In genomic region chr16:55756963-55757362, GRCh38 we compare ENCODE assay signal across 17 cellular contexts.
"Had no signal": no experiment of that assay in that cellular context is flagged by ENCODE, and none has a peak within 500 bp of the region (broad histone marks: within the 10 kb centered on the region; RNA-seq: fewer than 3 reads in every experiment).

No MANE protein-coding gene starts in this region.

- H3K27me3 ChIP-seq: right atrium auricular region, vagina had no signal

- H3K9ac ChIP-seq: neural progenitor cell had no signal

- H3K4me3 ChIP-seq: lung, neural progenitor cell, psoas muscle, right atrium auricular region, thoracic aorta, vagina had no signal

- H3K4me1 ChIP-seq: psoas muscle, vagina had no signal

- H2AFZ ChIP-seq: neural progenitor cell had no signal

- H3K27ac ChIP-seq: epithelial cell of prostate, neural progenitor cell, psoas muscle, right atrium auricular region, thoracic aorta, vagina had no signal

- DNase-seq: activated CD4-positive, alpha-beta memory T cell treated with anti-CD3 and anti-CD28 coated beads for 36 hours; activated CD4-positive, alpha-beta T cell treated with anti-CD3 and anti-CD28 coated beads for 48 hours; activated effector memory CD4-positive, alpha-beta T cell treated with anti-CD3 and anti-CD28 coated beads, Interleukin-2, amount 50 U/mL, for 16 hours; activated naive CD4-positive, alpha-beta T cell treated with anti-CD3 and anti-CD28 coated beads, Interleukin-2, amount 50 U/mL, for 16 hours; activated T-cell treated with anti-CD3 and anti-CD28 coated beads, Interleukin-2, amount 50 U/mL, for 72 hours; aorta; kidney; naive thymus-derived CD8-positive, alpha-beta T cell; psoas muscle; stimulated activated CD4-positive, alpha-beta T cell treated with anti-CD3 and anti-CD28 coated beads, Interleukin-4, amount 100 ng/mL, for 24 hours; stimulated activated naive CD4-positive, alpha-beta T cell treated with Interleukin-2 at 50 U/mL for 16 hours had no signal

- H3K4me2 ChIP-seq: neural progenitor cell had no signal

- H3K36me3 ChIP-seq: neural progenitor cell, right atrium auricular region, thoracic aorta, vagina had no signal

- H3K9me3 ChIP-seq: psoas muscle, right atrium auricular region, vagina had no signal

- ATAC-seq: activated T-cell treated with anti-CD3 and anti-CD28 coated beads, Interleukin-2, amount 50 U/mL, for 72 hours; naive thymus-derived CD8-positive, alpha-beta T cell had no signal
